Comparison of ENCODE assay signal across 22 cellular contexts in genomic region chr9:129952337-129952736, GRCh38.
"Had no signal": no experiment of that assay in that cellular context is flagged by ENCODE, and none has a peak within 500 bp of the region (broad histone marks: within the 10 kb centered on the region; RNA-seq: fewer than 3 reads in every experiment).

No MANE protein-coding gene starts in this region.

- H3K27me3 Mint-ChIP-seq: activated CD8-positive, alpha-beta memory T cell treated with anti-CD3 and anti-CD28 coated beads, Interleukin-2, amount 10 ng/mL, durations not matched to agents 7 days and 5 days; progenitor cell of endocrine pancreas had no signal

- ATAC-seq: activated CD4-positive, CD25-positive, alpha-beta regulatory T cell treated with anti-CD3 and anti-CD28 coated beads, Interleukin-2, amount 50 U/mL, for 24 hours; activated CD8-positive, alpha-beta memory T cell treated with anti-CD3 and anti-CD28 coated beads, Interleukin-2, amount 10 ng/mL, durations not matched to agents 7 days and 5 days; heart left ventricle; left lobe of liver; sciatic nerve; upper lobe of right lung had no signal

- H3K27ac ChIP-seq: brain microvascular endothelial cell, colonic mucosa, upper lobe of right lung had no signal

- H3K27ac Mint-ChIP-seq: activated CD8-positive, alpha-beta memory T cell treated with anti-CD3 and anti-CD28 coated beads, Interleukin-2, amount 10 ng/mL, durations not matched to agents 7 days and 5 days; mesothelial cell of epicardium; progenitor cell of endocrine pancreas had no signal

- H3K9ac ChIP-seq: SK-N-SH had no signal

- FAIRE-seq: frontal cortex, kidney had no signal

- H3K4me3 Mint-ChIP-seq: activated CD8-positive, alpha-beta memory T cell treated with anti-CD3 and anti-CD28 coated beads, Interleukin-2, amount 10 ng/mL, durations not matched to agents 7 days and 5 days; mesothelial cell of epicardium had no signal

- H3K27me3 ChIP-seq: brain microvascular endothelial cell, colonic mucosa, heart left ventricle, upper lobe of right lung had no signal

- H3K4me2 ChIP-seq: SK-N-SH, smooth muscle cell had no signal

- H3K4me1 ChIP-seq: colonic mucosa had no signal

- H3K36me3 ChIP-seq: brain microvascular endothelial cell, colonic mucosa had no signal

- H3K4me3 ChIP-seq: colonic mucosa, heart left ventricle, lung, smooth muscle cell, upper lobe of right lung had no signal

- H3K9me3 Mint-ChIP-seq: mesothelial cell of epicardium had no signal

- H3K9me3 ChIP-seq: colonic mucosa, heart left ventricle, SK-N-SH, upper lobe of right lung had no signal

- DNase-seq: activated CD4-positive, alpha-beta T cell treated with anti-CD3 and anti-CD28 coated beads, Interleukin-2, amount 50 U/mL, for 4 hours; activated CD8-positive, alpha-beta memory T cell treated with anti-CD3 and anti-CD28 coated beads, Interleukin-2, amount 10 ng/mL, durations not matched to agents 7 days and 5 days; activated effector memory CD4-positive, alpha-beta T cell treated with anti-CD3 and anti-CD28 coated beads, Interleukin-2, amount 50 U/mL, for 16 hours; anterior cingulate cortex; brain microvascular endothelial cell; central memory CD4-positive, alpha-beta T cell; colonic mucosa; erythroblast; heart left ventricle; kidney; SHP77 treated with DMSO at 0.1 percent for 48 hours; SK-N-SH; stimulated activated CD4-positive, alpha-beta T cell treated with anti-CD3 and anti-CD28 coated beads, Interleukin-4, amount 100 ng/mL, for 1 hour; upper lobe of right lung had no signal
